8 cellular contexts compared by ENCODE assay signal in the genomic region with DNA sequence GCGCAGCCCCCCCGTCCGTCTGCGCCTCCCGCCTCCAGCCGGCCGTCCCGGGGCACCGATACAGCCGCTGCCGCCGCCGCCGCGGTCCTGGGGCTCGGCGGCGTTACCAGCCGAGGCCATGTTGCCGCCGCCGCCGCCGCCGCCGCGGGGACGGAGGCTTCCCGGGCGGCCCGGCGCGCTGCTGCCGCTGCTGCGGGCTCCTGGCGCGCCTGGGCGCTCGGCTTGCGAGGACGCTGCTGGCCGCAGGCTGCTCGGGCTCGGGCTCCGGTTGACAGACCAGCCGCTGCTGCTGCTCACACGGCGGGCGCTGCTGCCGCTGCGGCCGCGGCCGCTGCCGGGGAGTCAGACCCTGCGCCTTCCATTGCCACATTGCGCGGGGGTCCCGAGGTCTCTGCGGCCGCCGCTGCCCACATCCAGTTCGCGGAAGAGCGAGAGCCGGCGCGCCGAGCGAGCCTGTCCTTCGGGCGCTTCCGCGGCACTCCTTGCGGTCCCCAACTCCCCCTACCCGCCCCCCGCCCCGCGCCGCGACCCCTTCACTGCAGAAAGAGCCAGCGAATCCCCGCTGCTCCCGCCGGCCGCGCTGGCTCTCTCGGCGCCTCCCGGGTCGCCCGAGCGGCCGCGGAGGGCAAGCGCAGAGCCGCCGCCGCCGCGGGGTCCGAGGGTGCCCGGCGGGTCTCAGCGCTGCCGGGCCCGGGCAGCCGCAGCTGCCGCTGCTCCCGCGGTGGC. TPM values are rescaled to one million over a fixed set of nuclear protein-coding genes. Genes with fewer than 3 reads are reported as not detected.
DNase-seq lines count a peak whose midpoint lies in the region; ATAC-seq lines count a peak whose summit lies in the region.

No MANE protein-coding gene starts in this region.

- ATAC-seq in naive thymus-derived CD4-positive, alpha-beta T cell: no peak

- WGBS in ectodermal cell, 2 experiments: 0% methylated on average over 108 to 111 of the region's 111 CpGs

- DNase-seq in activated T-cell treated with anti-CD3 and anti-CD28 coated beads for 48 hours (ENCODE audit: low read depth): peak; percentile 31
- DNase-seq in activated T-cell treated with anti-CD3 and anti-CD28 coated beads for 4 hours: no peak
- DNase-seq in naive thymus-derived CD4-positive, alpha-beta T cell: peak in 5 of 9 donors; percentile 27 to 41 (median 30)
- no peak for DNase-seq in NCI-H226
- no peak for DNase-seq in globus pallidus (ENCODE audit: low spot score)
- no peak for DNase-seq in NAMALWA (ENCODE audit: low spot score)

- peak overlapping the region; percentile 93 for H3K27ac ChIP-seq in ectodermal cell (ENCODE audit: insufficient read depth, low read depth, low read length, poor library complexity, severe bottlenecking)
- peak overlapping the region; percentile 54 for H3K27ac ChIP-seq in naive thymus-derived CD4-positive, alpha-beta T cell (ENCODE audit: low read depth, low read length)

- intact Hi-C loops in naive thymus-derived CD4-positive, alpha-beta T cell (cut with micrococcal nuclease): loop anchor here (2.0 to 10.0 kb wide), 8 partner anchors 321 to 1941 kb away; a partner anchor contains a TSS

- POLR2A ChIA-PET in naive thymus-derived CD4-positive, alpha-beta T cell (lab: Charles Lee): interaction anchor here (0.8 to 1.3 kb wide), 2 partner anchors 14 to 358 kb away, joined by 3 to 7 read pairs; no protein-coding TSS in a partner anchor

- peaks cover 6% of the 10 kb centered on the region for H3K36me3 Mint-ChIP-seq in T-helper 1 cell treated with Interleukin-12 subunit alpha and Interleukin-12 subunit beta and Interleukin-4 antibody, amounts not matched to agents 30 μg/mL and 1 μg/mL, for 36 hours (ENCODE audit: low read depth)
- peaks cover 0 to 4% (median 0%) of the 10 kb centered on the region in 5 donors for H3K36me3 Mint-ChIP-seq in naive thymus-derived CD4-positive, alpha-beta T cell

- peaks cover 6% of the 10 kb centered on the region for H3K4me1 ChIP-seq in ectodermal cell (ENCODE audit: control insufficient read depth, insufficient read depth, low read length)
- peaks cover 9 to 16% of the 10 kb centered on the region in 2 donors for H3K4me1 ChIP-seq in naive thymus-derived CD4-positive, alpha-beta T cell (ENCODE audit: control insufficient read depth in 2 of 2, insufficient read depth in 2 of 2, low read length in 2 of 2)

- peaks cover 40% of the 10 kb centered on the region for H3K4me1 Mint-ChIP-seq in T-helper 1 cell treated with Interleukin-12 subunit alpha and Interleukin-12 subunit beta and Interleukin-4 antibody, amounts not matched to agents 30 μg/mL and 1 μg/mL, for 36 hours (ENCODE audit: low read depth)
- H3K4me1 Mint-ChIP-seq in naive thymus-derived CD4-positive, alpha-beta T cell: peaks cover 30 to 56% (median 52%) of the 10 kb centered on the region in 7 donors

- peaks cover 78% of the 10 kb centered on the region for H3K27me3 Mint-ChIP-seq in T-helper 1 cell treated with Interleukin-12 subunit alpha and Interleukin-12 subunit beta and Interleukin-4 antibody, amounts not matched to agents 30 μg/mL and 1 μg/mL, for 36 hours (ENCODE audit: low read depth)
- peaks cover 0 to 75% (median 3%) of the 10 kb centered on the region in 5 donors for H3K27me3 Mint-ChIP-seq in naive thymus-derived CD4-positive, alpha-beta T cell

- no peaks in the 10 kb centered on the region for H3K36me3 ChIP-seq in ectodermal cell (ENCODE audit: control insufficient read depth, insufficient read depth, low read length)
- no peaks in the 10 kb centered on the region for H3K36me3 ChIP-seq in naive thymus-derived CD4-positive, alpha-beta T cell (ENCODE audit: control insufficient read depth in 2 of 3, insufficient read depth in 3 of 3, low read length in 3 of 3)

- peak overlapping the region; percentile 61 for H3K4me3 Mint-ChIP-seq in T-helper 1 cell treated with Interleukin-12 subunit alpha and Interleukin-12 subunit beta and Interleukin-4 antibody, amounts not matched to agents 30 μg/mL and 1 μg/mL, for 36 hours
- H3K4me3 Mint-ChIP-seq in naive thymus-derived CD4-positive, alpha-beta T cell: peak overlapping the region; percentile 65 to 100 (median 95)

- no peak overlapping the region for H3K27ac Mint-ChIP-seq in T-helper 1 cell treated with Interleukin-12 subunit alpha and Interleukin-12 subunit beta and Interleukin-4 antibody, amounts not matched to agents 30 μg/mL and 1 μg/mL, for 36 hours
- peak overlapping the region in 4 of 9 donors; percentile 66 to 87 (median 83) for H3K27ac Mint-ChIP-seq in naive thymus-derived CD4-positive, alpha-beta T cell

- peak overlapping the region; percentile 76 for H3K4me3 ChIP-seq in ectodermal cell (ENCODE audit: insufficient read depth, low read depth, low read length)
- peak overlapping the region; percentile 95 for H3K4me3 ChIP-seq in naive thymus-derived CD4-positive, alpha-beta T cell (ENCODE audit: low read length)

- no peaks in the 10 kb centered on the region for H3K9me3 ChIP-seq in ectodermal cell (ENCODE audit: control insufficient read depth, low read length)
- H3K9me3 ChIP-seq in naive thymus-derived CD4-positive, alpha-beta T cell (ENCODE audit: control insufficient read depth in 2 of 3, low read length in 3 of 3): no peaks in the 10 kb centered on the region

- CTCF ChIA-PET in naive thymus-derived CD4-positive, alpha-beta T cell (lab: Charles Lee): interaction anchor here (0.6 kb wide), 1 partner anchor 15 kb away, joined by 6 read pairs; no protein-coding TSS in a partner anchor

- H3K27me3 ChIP-seq in ectodermal cell (ENCODE audit: control insufficient read depth, insufficient read depth, low read length, poor library complexity, severe bottlenecking): peaks cover 24% of the 10 kb centered on the region
- no peaks in the 10 kb centered on the region for H3K27me3 ChIP-seq in naive thymus-derived CD4-positive, alpha-beta T cell (ENCODE audit: control insufficient read depth in 2 of 2, insufficient read depth in 2 of 2, low read length in 2 of 2)

- no peaks in the 10 kb centered on the region for H3K9me3 Mint-ChIP-seq in T-helper 1 cell treated with Interleukin-12 subunit alpha and Interleukin-12 subunit beta and Interleukin-4 antibody, amounts not matched to agents 30 μg/mL and 1 μg/mL, for 36 hours
- H3K9me3 Mint-ChIP-seq in naive thymus-derived CD4-positive, alpha-beta T cell: peaks cover 0 to 7% (median 0%) of the 10 kb centered on the region in 11 donors

RNA-seq across cellular contexts. Expression of a gene that starts 8.4 kb away (rescaled TPM):
- 31.0 TPM for polyA plus RNA-seq in ectodermal cell (2013, experiment 1 of 4)
- 26.1 TPM for polyA plus RNA-seq in ectodermal cell (2013, experiment 2 of 4)
- 27.9 TPM for polyA plus RNA-seq in ectodermal cell (2013, experiment 3 of 4)
- polyA plus RNA-seq in ectodermal cell (2013, experiment 4 of 4): 24.2 TPM
- 10 to 100 TPM in 4 of 5 experiments, 1 to 10 TPM in 1; 5.7 to 28.9 (median 23.5) TPM for total RNA-seq in naive thymus-derived CD4-positive, alpha-beta T cell
- polyA plus RNA-seq in naive thymus-derived CD4-positive, alpha-beta T cell: 10 to 100 TPM in 1 of 2 donors, 1 to 10 TPM in 1; 9.7 to 10.2 TPM

Comparison
In these comparisons a context has a peak if more than half of its experiments do, and no peak if none do; other contexts are left out.
1. DNase-seq: peak in activated T-cell treated with anti-CD3 and anti-CD28 coated beads for 48 hours (single experiment) and naive thymus-derived CD4-positive, alpha-beta T cell (5 of 9); none in activated T-cell treated with anti-CD3 and anti-CD28 coated beads for 4 hours (single experiment), NCI-H226 (single experiment), globus pallidus (single experiment) and NAMALWA (single experiment).